ENCODE assay signal across 11 cellular contexts in the genomic region with DNA sequence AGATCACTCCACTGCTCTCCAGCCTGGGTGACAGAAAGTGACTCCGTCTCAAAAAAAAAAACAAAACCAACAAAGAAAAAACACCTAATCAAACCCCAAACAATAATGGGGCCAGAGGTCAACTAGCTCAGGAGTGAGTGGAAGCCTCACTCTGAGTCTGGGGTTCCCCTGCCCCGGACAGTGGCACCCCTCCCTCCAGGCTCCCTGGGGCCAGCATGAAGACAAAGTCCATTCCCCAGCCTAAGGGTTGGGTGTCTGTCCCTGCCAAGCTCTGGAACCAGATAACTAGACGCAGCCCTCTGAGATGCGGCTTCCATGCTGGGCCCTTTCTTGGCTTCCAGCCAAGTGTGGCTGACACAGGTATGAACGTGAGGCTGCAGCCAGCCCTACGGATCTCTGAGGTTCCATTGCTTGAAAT. TPM values are rescaled to one million over a fixed set of nuclear protein-coding genes. Genes with fewer than 3 reads are reported as not detected.
A peak's percentile ranks its signal among the peaks of the same experiment; 100 is the strongest.
DNase-seq lines count a peak whose midpoint lies in the region; ATAC-seq and TF ChIP-seq lines count a peak whose summit lies in the region.
"Had no signal": no experiment of that assay in that cellular context is flagged by ENCODE, and none has a peak within 500 bp of the region (broad histone marks: within the 10 kb centered on the region; RNA-seq: fewer than 3 reads in every experiment).

No MANE protein-coding gene starts in this region.

- no peak overlapping the region for H3K18ac ChIP-seq in mesendoderm (ENCODE audit: low read length)

- H2AK5ac ChIP-seq in mesendoderm (ENCODE audit: low read length), result no peak overlapping the region

- H3K36me3 ChIP-seq in mesendoderm (ENCODE audit: control insufficient read depth, insufficient read depth, low read length) (peaks cover under 1% of the 10 kb centered on the region), smooth muscle cell (ENCODE audit: low read depth) (no peaks in the 10 kb centered on the region)

- H3K27me3 ChIP-seq in mesendoderm (ENCODE audit: insufficient read depth, low read length, poor library complexity), result no peaks in the 10 kb centered on the region
- no peaks in the 10 kb centered on the region for H3K27me3 ChIP-seq in smooth muscle cell (ENCODE audit: low read depth)

- in situ Hi-C loops in ACHN (cut with HindIII; ENCODE audit: low pct_ligation_motif_present, low pct_unique_long_range_greater_than_20kb, low sequenced_read_pairs), result no loop called here

- H3K27ac ChIP-seq in RWPE1 (peak overlapping the region; percentile 10), mesendoderm (ENCODE audit: low read depth, low read length) (no peak overlapping the region), smooth muscle cell (ENCODE audit: low read depth) (no peak overlapping the region)

- CTCF ChIA-PET in RWPE1 (lab: Yijun Ruan, JAX), result interaction anchor here (0.5 to 1.4 kb wide), 2 partner anchors 27 to 30 kb away, joined by 3 to 6 read pairs; no protein-coding TSS in a partner anchor

- no peak overlapping the region for H2BK5ac ChIP-seq in mesendoderm (ENCODE audit: low read length)

- POLR2A ChIA-PET in RWPE1 (lab: Yijun Ruan, JAX; ENCODE audit: low non-redundant PET), result interaction anchor here (0.6 kb wide), 1 partner anchor 8 kb away, joined by 7 read pairs; no protein-coding TSS in a partner anchor

- no peak overlapping the region for H3K23ac ChIP-seq in mesendoderm (ENCODE audit: low read length)

- TF ChIP-seq CTCF in RWPE1 (conservative IDR thresholded peaks at IDR 0.05; ENCODE audit: low read depth) (no peak), smooth muscle cell (IDR thresholded peaks at IDR 0.05; ENCODE audit: borderline replicate concordance, insufficient read depth, poor library complexity, severe bottlenecking) (no peak)

- H3K4me3 ChIP-seq in mesendoderm (ENCODE audit: low read length), result no peak overlapping the region
- no peak overlapping the region for H3K4me3 ChIP-seq in smooth muscle cell

- ATAC-seq in HG03108 (IDR thresholded peaks at IDR 0.05; ENCODE audit: unreplicated experiment), result no peak

- no peak overlapping the region for H2BK120ac ChIP-seq in mesendoderm (ENCODE audit: low read depth, low read length)

- no CpG with 5 or more reads among the region's 6 CpGs for WGBS in mesendoderm (ENCODE audit: extremely low coverage, insufficient coverage, low lambda C conversion rate)
- 74% methylated on average over 6 of the region's 6 CpGs for WGBS in smooth muscle cell (ENCODE audit: low lambda C conversion rate)

- H3K79me2 ChIP-seq in mesendoderm (ENCODE audit: control insufficient read depth, insufficient read depth, low read length) (peaks cover 6% of the 10 kb centered on the region), smooth muscle cell (ENCODE audit: low read depth) (no peaks in the 10 kb centered on the region)

- H2AFZ ChIP-seq in smooth muscle cell (ENCODE audit: low read depth), result no peak overlapping the region

- H3K9me3 ChIP-seq in smooth muscle cell (replicated peaks; ENCODE audit: low read depth), result no peaks in the 10 kb centered on the region

- H3K4me1 ChIP-seq in mesendoderm (ENCODE audit: control insufficient read depth, low read depth, low read length) (peaks cover 3% of the 10 kb centered on the region), smooth muscle cell (ENCODE audit: low read depth) (no peaks in the 10 kb centered on the region)

- H3K4me2 ChIP-seq in mesendoderm (ENCODE audit: low read length), result no peak overlapping the region
- no peak overlapping the region for H3K4me2 ChIP-seq in smooth muscle cell

- H4K20me1 ChIP-seq in smooth muscle cell (ENCODE audit: low read depth), result peaks cover 19% of the 10 kb centered on the region

- H3K9ac ChIP-seq in mesendoderm (ENCODE audit: low read length) (no peak overlapping the region), smooth muscle cell (ENCODE audit: low read depth) (no peak overlapping the region)

- peaks cover 6% of the 10 kb centered on the region for H3K79me1 ChIP-seq in mesendoderm (ENCODE audit: low read length)

- no peak overlapping the region for H2BK15ac ChIP-seq in mesendoderm (replicated peaks; ENCODE audit: low read depth)

- H3K4ac ChIP-seq in mesendoderm (ENCODE audit: low read depth, low read length), result no peak overlapping the region

- H4K5ac ChIP-seq in mesendoderm (ENCODE audit: low read length), result no peak overlapping the region

- H3K56ac ChIP-seq in mesendoderm (ENCODE audit: low read length), result peak overlapping the region; percentile 7

- H3F3A ChIP-seq in smooth muscle cell (ENCODE audit: low read depth), result no peaks in the 10 kb centered on the region

- DNase-seq in DMS153 (lab: John Stamatoyannopoulos, UW) (peak; percentile 42), HuH-7 (ENCODE audit: low spot score) (peak; percentile 91), RWPE1 (ENCODE audit: low spot score) (no peak), mesendoderm (no peak), smooth muscle cell (lab: John Stamatoyannopoulos, UW; ENCODE audit: unreplicated experiment) (no peak), foreskin melanocyte (no peak), ACHN (no peak)
- DNase-seq: HCEC 1CT, MV-4-11 had no signal

- H4K8ac ChIP-seq in mesendoderm (ENCODE audit: low read depth, low read length), result no peak overlapping the region

RNA-seq across cellular contexts. Expression of a gene that starts 1.7 kb away (rescaled TPM):
- polyA plus RNA-seq in mesendoderm (2013, experiment 1 of 2), result 30.0 TPM
- 31.2 TPM for polyA plus RNA-seq in mesendoderm (2013, experiment 2 of 2)
- 16.6 and 19.5 TPM in 2 replicates for total RNA-seq in smooth muscle cell
- 43.9 and 46.7 TPM in 2 replicates for polyA plus RNA-seq in smooth muscle cell

RNA-seq across cellular contexts. Expression of a gene that starts 12.4 kb away (rescaled TPM):
- 0.28 TPM for polyA plus RNA-seq in mesendoderm (2013, experiment 1 of 2)
- polyA plus RNA-seq in mesendoderm (2013, experiment 2 of 2), result 0.35 TPM
- not detected in 2 replicates for total RNA-seq in smooth muscle cell
- 0.27 and 1.4 TPM in 2 replicates for polyA plus RNA-seq in smooth muscle cell
- polyA plus RNA-seq: esophagus had no signal

RNA-seq across cellular contexts. Expression of a gene that starts 13.6 kb away (rescaled TPM):
- polyA plus RNA-seq in mesendoderm (2013, experiment 1 of 2), result 77.7 TPM
- 78.6 TPM for polyA plus RNA-seq in mesendoderm (2013, experiment 2 of 2)
- total RNA-seq in smooth muscle cell, result 63.2 and 63.8 TPM in 2 replicates
- 112 and 113 TPM in 2 replicates for polyA plus RNA-seq in smooth muscle cell

RNA-seq across cellular contexts. Expression of a gene that starts 19.5 kb away (rescaled TPM):
- polyA plus RNA-seq in mesendoderm (2013, experiment 1 of 2), result 1.4 TPM
- 1.5 TPM for polyA plus RNA-seq in mesendoderm (2013, experiment 2 of 2)
- 1.9 and 3.3 TPM in 2 replicates for total RNA-seq in smooth muscle cell
- polyA plus RNA-seq in smooth muscle cell, result 7.0 and 7.1 TPM in 2 replicates

RNA-seq across cellular contexts. Expression of a gene that starts 22.9 kb away (rescaled TPM):
- polyA plus RNA-seq in mesendoderm (2013, experiment 1 of 2), result 0.51 TPM
- 0.35 TPM for polyA plus RNA-seq in mesendoderm (2013, experiment 2 of 2)
- total RNA-seq in smooth muscle cell, result 2.4 and 7.8 TPM in 2 replicates
- polyA plus RNA-seq in smooth muscle cell, result 9.4 and 10.1 TPM in 2 replicates

Comparison
In these comparisons a context has a peak if more than half of its experiments do, and no peak if none do; other contexts are left out.
1. DNase-seq: peak in DMS153 (single experiment) and HuH-7 (single experiment); none in RWPE1 (single experiment), mesendoderm (single experiment), smooth muscle cell (single experiment), foreskin melanocyte (single experiment) and ACHN (single experiment).